ENCODE assay signal across 12 cellular contexts in the genomic region with DNA sequence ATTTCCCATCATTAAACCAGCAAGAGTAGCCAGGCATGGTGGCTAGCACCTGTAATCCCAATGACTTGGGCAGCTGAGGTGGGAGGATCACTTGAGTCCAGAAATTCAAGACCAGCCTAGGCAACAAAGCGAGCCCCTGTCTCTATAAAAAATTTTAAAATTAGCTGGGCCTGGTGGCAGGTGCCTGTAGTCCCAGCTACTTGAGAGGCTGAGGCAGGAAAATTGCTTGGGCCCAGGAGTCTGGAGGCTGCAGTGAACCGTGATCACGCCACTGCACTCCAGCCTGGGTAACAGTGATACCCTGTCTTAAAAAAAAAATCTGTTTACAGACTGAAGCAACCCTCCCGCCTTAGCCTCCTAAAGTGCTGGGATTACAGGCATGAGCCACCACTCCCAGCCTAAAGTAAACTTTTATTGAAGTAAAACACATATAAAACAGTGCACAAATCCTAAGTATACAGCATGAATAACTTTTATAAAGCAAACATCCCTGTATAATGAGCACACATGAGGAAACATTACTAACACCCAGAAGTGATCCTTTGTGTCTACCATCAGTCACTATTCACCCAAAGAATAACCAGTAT. TPM values are rescaled to one million over a fixed set of nuclear protein-coding genes. Genes with fewer than 3 reads are reported as not detected.
DNase-seq lines count a peak whose midpoint lies in the region; ATAC-seq and TF ChIP-seq lines count a peak whose summit lies in the region.
"Had no signal": no experiment of that assay in that cellular context is flagged by ENCODE, and none has a peak within 500 bp of the region (broad histone marks: within the 10 kb centered on the region; RNA-seq: fewer than 3 reads in every experiment).

No MANE protein-coding gene starts in this region.

- peaks cover 4% of the 10 kb centered on the region for H3F3A ChIP-seq in PC-3 (ENCODE audit: low read length, unreplicated experiment)

- peak; percentile 96 for ATAC-seq in PC-3

- no peaks in the 10 kb centered on the region for H3K9me2 ChIP-seq in PC-3 (replicated peaks; ENCODE audit: low read length)

- H3K27me3 ChIP-seq in PC-3 (ENCODE audit: low read length) (no peaks in the 10 kb centered on the region), transverse colon (no peaks in the 10 kb centered on the region)
- no peaks in the 10 kb centered on the region for H3K27me3 ChIP-seq in effector memory CD4-positive, alpha-beta T cell (replicated peaks; ENCODE audit: control insufficient read depth, insufficient read depth, low read length, poor library complexity, severe bottlenecking)
- H3K27me3 ChIP-seq: BE2C, vagina had no signal

- H3K9ac ChIP-seq in PC-3 (ENCODE audit: low read length): no peak overlapping the region

- in situ Hi-C loops in transverse colon (cut with MboI; ENCODE audit: low pct_ligation_motif_present in 1 of 4, low pct_unique_long_range_greater_than_20kb in 1 of 4, low sequenced_read_pairs in 3 of 4): no loop called here

- WGBS in transverse colon (ENCODE audit: low coverage in 1 of 2), 2 donors: 39% methylated on average over 4 of the region's 4 CpGs; no CpG with 5 or more reads in 1 of the 2 donors

- no peaks in the 10 kb centered on the region for H3K9me3 ChIP-seq in PC-3 (ENCODE audit: low read length)
- H3K9me3 ChIP-seq in effector memory CD4-positive, alpha-beta T cell (ENCODE audit: control insufficient read depth, low read length): no peaks in the 10 kb centered on the region
- H3K9me3 ChIP-seq in transverse colon: no peaks in the 10 kb centered on the region
- H3K9me3 ChIP-seq: BE2C, vagina had no signal

- intact Hi-C loops in PC-3 (cut with micrococcal nuclease) (no loop called here), transverse colon (cut with DNase I; ENCODE audit: low total_unique reads) (no loop called here)

- CTCF ChIA-PET in PC-3 (lab: Charles Lee): no interaction called here

- POLR2A ChIA-PET in PC-3 (lab: Charles Lee; ENCODE audit: unreplicated experiment): no interaction called here

- no peak overlapping the region for H2AFZ ChIP-seq in PC-3 (ENCODE audit: low read length)

- H3K4me2 ChIP-seq in PC-3 (ENCODE audit: low read length): no peak overlapping the region

- TF ChIP-seq POLR2A in transverse colon (IDR thresholded peaks at IDR 0.05): no peak

- no peak for TF ChIP-seq EP300 in transverse colon (IDR thresholded peaks at IDR 0.05; ENCODE audit: low read depth)

- TF ChIP-seq CTCF in PC-3 (conservative IDR thresholded peaks at IDR 0.05; ENCODE audit: low read depth, low read length) (no peak), transverse colon (IDR thresholded peaks at IDR 0.05) (no peak)

- H3K4me1 ChIP-seq in PC-3 (ENCODE audit: insufficient read depth, low read length): peaks cover 14% of the 10 kb centered on the region
- peaks cover 41% of the 10 kb centered on the region for H3K4me1 ChIP-seq in effector memory CD4-positive, alpha-beta T cell (ENCODE audit: control insufficient read depth, insufficient read depth, low read length, poor library complexity, severe bottlenecking)
- peaks cover 3 to 21% (median 5%) of the 10 kb centered on the region in 4 donors for H3K4me1 ChIP-seq in transverse colon
- H3K4me1 ChIP-seq: BE2C, vagina had no signal

- H3K27ac ChIP-seq in PC-3 (ENCODE audit: low read length) (peak overlapping the region; percentile 48), transverse colon (peak overlapping the region in 3 of 4 donors; percentile 34 to 44 (median 41))
- H3K27ac ChIP-seq in effector memory CD4-positive, alpha-beta T cell (ENCODE audit: insufficient read depth, low read length, poor library complexity, severe bottlenecking): peak overlapping the region; percentile 83
- H3K27ac ChIP-seq: vagina had no signal

- no peaks in the 10 kb centered on the region for H3K79me2 ChIP-seq in PC-3 (ENCODE audit: low read length)

- no peaks in the 10 kb centered on the region for H3K36me3 ChIP-seq in PC-3 (ENCODE audit: low read depth, low read length)
- H3K36me3 ChIP-seq in effector memory CD4-positive, alpha-beta T cell (ENCODE audit: control insufficient read depth, insufficient read depth, low read length): no peaks in the 10 kb centered on the region
- no peaks in the 10 kb centered on the region for H3K36me3 ChIP-seq in transverse colon
- H3K36me3 ChIP-seq: BE2C, vagina had no signal

- no TSS peak for BruUV-seq in PC-3 (replicated peaks; lab: Mats Ljungman, UMichigan)

- H4K20me1 ChIP-seq in PC-3 (ENCODE audit: low read length): no peaks in the 10 kb centered on the region

- DNase-seq in activated effector memory CD4-positive, alpha-beta T cell treated with anti-CD3 and anti-CD28 coated beads, Interleukin-2, amount 50 U/mL, for 16 hours: peak; percentile 63
- DNase-seq in activated effector memory CD4-positive, alpha-beta T cell treated with Interleukin-2 at 50 U/mL for 16 hours: no peak
- DNase-seq in PC-3 (peak; percentile 62), transverse colon (peak; percentile 25), Ammon's horn (ENCODE audit: low spot score) (no peak), H4 (ENCODE audit: low spot score) (no peak), GM03348 (ENCODE audit: low spot score) (no peak)
- DNase-seq in effector memory CD4-positive, alpha-beta T cell: no peak
- DNase-seq: BE2C, NCI-H1694, T-helper 9 cell had no signal

- no peak overlapping the region for H3K4me3 ChIP-seq in PC-3 (ENCODE audit: low read length)
- no peak overlapping the region for H3K4me3 ChIP-seq in effector memory CD4-positive, alpha-beta T cell (ENCODE audit: insufficient read depth, low read depth, low read length, poor library complexity, severe bottlenecking)
- H3K4me3 ChIP-seq in transverse colon: no peak overlapping the region
- H3K4me3 ChIP-seq: vagina had no signal

RNA-seq across cellular contexts. Expression of a gene that starts 12.6 kb away (rescaled TPM):
- 1.2 and 1.8 TPM in 2 replicates for total RNA-seq in PC-3 (2014; rRNA removed)
- total RNA-seq in transverse colon: 1 to 10 TPM; 1.3 to 7.6 (median 3.1) TPM
- total RNA-seq in H4 (2014; rRNA removed; shearing (Covaris generic)): not detected in 2 replicates

RNA-seq across cellular contexts. Expression of a gene that starts 13.6 kb away (rescaled TPM):
- total RNA-seq in PC-3 (2014; rRNA removed): 6.4 and 11.9 TPM in 2 replicates
- 10 to 100 TPM; 36.7 to 57.6 (median 39.6) TPM for total RNA-seq in transverse colon
- total RNA-seq in H4 (2014; rRNA removed; shearing (Covaris generic)): 0.35 and 3.7 TPM in 2 replicates

RNA-seq across cellular contexts. Expression of a gene that starts 45.4 kb away (rescaled TPM):
- total RNA-seq in PC-3 (2014; rRNA removed) (0.29 and 0.46 TPM in 2 replicates), transverse colon (not detected)
- not detected in 2 replicates for total RNA-seq in H4 (2014; rRNA removed; shearing (Covaris generic))
- total RNA-seq: vagina had no signal

Comparison
In these comparisons a context has a peak if more than half of its experiments do, and no peak if none do; other contexts are left out.
1. DNase-seq: peak in activated effector memory CD4-positive, alpha-beta T cell treated with anti-CD3 and anti-CD28 coated beads, Interleukin-2, amount 50 U/mL, for 16 hours (single experiment), PC-3 (single experiment) and transverse colon (single experiment); none in activated effector memory CD4-positive, alpha-beta T cell treated with Interleukin-2 at 50 U/mL for 16 hours (single experiment), effector memory CD4-positive, alpha-beta T cell (0 of 3), Ammon's horn (single experiment), H4 (single experiment) and GM03348 (single experiment).
2. Peak in every context shown above with its lines, with median percentiles within 50 percentile points of each other: H3K27ac ChIP-seq.